Comparison of ENCODE assay signal across 35 cellular contexts in the genomic region with DNA sequence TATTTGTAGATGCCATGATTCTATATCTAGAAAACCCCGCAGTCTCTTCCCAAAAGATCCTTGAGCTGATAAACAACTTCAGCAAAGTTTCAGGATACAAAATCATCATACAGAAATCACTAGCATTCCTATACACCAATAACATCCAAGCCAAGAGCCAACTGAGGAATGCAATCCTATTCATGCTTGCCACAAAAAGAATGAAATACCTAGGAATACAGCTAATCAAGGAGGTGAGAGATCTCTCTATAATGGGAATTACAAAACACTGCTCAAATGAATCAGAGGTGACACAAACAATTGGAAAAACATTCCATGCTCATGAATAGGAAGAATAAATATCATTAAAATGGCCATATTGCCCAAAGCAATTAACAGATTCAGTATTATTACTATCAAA.
"Had no signal": no experiment of that assay in that cellular context is flagged by ENCODE, and none has a peak within 500 bp of the region (broad histone marks: within the 10 kb centered on the region; RNA-seq: fewer than 3 reads in every experiment).

No MANE protein-coding gene starts in this region.

- H3K4me3 ChIP-seq: ascending aorta, body of pancreas, MG63, Peyer's patch had no signal

- ATAC-seq: activated CD8-positive, alpha-beta T cell treated with anti-CD3 and anti-CD28 coated beads for 36 hours; activated T-cell treated with anti-CD3 and anti-CD28 coated beads, Interleukin-2, amount 50 U/mL, for 72 hours; activated T-helper 17 cell treated with anti-CD3 and anti-CD28 coated beads, Interleukin-2, amount 50 U/mL, for 72 hours; body of pancreas; PC-3 had no signal

- H3K27me3 ChIP-seq: ascending aorta, body of pancreas, MG63, Peyer's patch had no signal

- H3K4me1 ChIP-seq: ascending aorta, body of pancreas, Peyer's patch had no signal

- H3K27ac ChIP-seq: ascending aorta, body of pancreas, Peyer's patch, WERI-Rb-1 had no signal

- H3K9me3 ChIP-seq: ascending aorta, body of pancreas, MG63, Peyer's patch had no signal

- H3K36me3 ChIP-seq: ascending aorta, MG63, Peyer's patch, WERI-Rb-1 had no signal

- DNase-seq: activated CD4-positive, alpha-beta T cell treated with anti-CD3 and anti-CD28 coated beads, Interleukin-2, amount 10 ng/mL, durations not matched to agents 24 days and 14 days; activated CD4-positive, alpha-beta T cell treated with anti-CD3 and anti-CD28 coated beads, Interleukin-2, amount 50 U/mL, for 4 hours; activated CD8-positive, alpha-beta T cell treated with anti-CD3 and anti-CD28 coated beads for 36 hours; activated gamma-delta T cell; activated naive CD4-positive, alpha-beta T cell treated with Interleukin-2 at 50 U/mL for 16 hours; activated naive CD8-positive, alpha-beta T cell treated with anti-CD3 and anti-CD28 coated beads, Interleukin-2, amount 10 ng/mL, durations not matched to agents 7 days and 5 days; activated T-cell treated with anti-CD3 and anti-CD28 coated beads, Interleukin-2, amount 50 U/mL, for 1 hour; activated T-cell treated with anti-CD3 and anti-CD28 coated beads, Interleukin-2, amount 50 U/mL, for 72 hours; amygdala; body of pancreas; central memory CD4-positive, alpha-beta T cell; Kasumi-1; KG1; MG63; NCI-H1048; NCI-H146; NCI-H187; NCI-H2029 treated with DMSO at 0.1 percent for 48 hours; NCI-H2107; NCI-H2171; NCI-H510A; NCI-H526; NCI-H748 treated with DMSO at 0.1 percent for 48 hours; NK-92 treated with Interleukin-12 subunit alpha and Interleukin-12 subunit beta, amount 100 ng/mL, for 24 hours; PC-3; Peyer's patch; Right ventricle myocardium superior; RPMI8226; SW 1271; T-helper 1 cell; T-helper 2 cell; T-helper 9 cell; WERI-Rb-1 had no signal
